In genomic region chr21:45027241-45028196, GRCh38 we compare ENCODE assay signal across 28 cellular contexts. TPM values are rescaled to one million over a fixed set of nuclear protein-coding genes. Genes with fewer than 3 reads are reported as not detected.
DNase-seq lines count a peak whose midpoint lies in the region; ATAC-seq and TF ChIP-seq lines count a peak whose summit lies in the region.
"Had no signal": no experiment of that assay in that cellular context is flagged by ENCODE, and none has a peak within 500 bp of the region (broad histone marks: within the 10 kb centered on the region; RNA-seq: fewer than 3 reads in every experiment).

No MANE protein-coding gene starts in this region.

- H3K27me3 Mint-ChIP-seq in glutamatergic neuron (ENCODE audit: unreplicated experiment) = peaks cover 2% of the 10 kb centered on the region
- H3K27me3 Mint-ChIP-seq in activated CD4-positive, alpha-beta memory T cell treated with anti-CD3 and anti-CD28 coated beads for 36 hours = peaks cover 13% of the 10 kb centered on the region

- H3K27ac ChIP-seq in BLaER1 (no peak overlapping the region), osteoblast (ENCODE audit: low read depth, low read length) (no peak overlapping the region)
- H3K27ac ChIP-seq: BLaER1 treated with 17β-estradiol and CSF1 and Interleukin-3, amounts not matched to agents 10 nM and 100 nM; right lobe of liver; RWPE1; transverse colon had no signal

- no peak for ATAC-seq in HG03045 (IDR thresholded peaks at IDR 0.05; ENCODE audit: unreplicated experiment)
- ATAC-seq: GM23338 had no signal

- peaks cover 13% of the 10 kb centered on the region for H3K36me3 ChIP-seq in BLaER1
- no peaks in the 10 kb centered on the region for H3K36me3 ChIP-seq in H7 (replicated peaks; ENCODE audit: control insufficient read depth, insufficient read depth, low read length)
- H3K36me3 ChIP-seq in osteoblast (ENCODE audit: insufficient read depth, low read length) = no peaks in the 10 kb centered on the region
- H3K36me3 ChIP-seq: right lobe of liver, transverse colon had no signal

- CTCF ChIA-PET in activated CD4-positive, alpha-beta memory T cell treated with anti-CD3 and anti-CD28 coated beads for 36 hours (lab: Charles Lee) = no interaction called here

- peaks cover 19% of the 10 kb centered on the region for H3K36me3 Mint-ChIP-seq in glutamatergic neuron (ENCODE audit: unreplicated experiment)
- H3K36me3 Mint-ChIP-seq in activated CD4-positive, alpha-beta memory T cell treated with anti-CD3 and anti-CD28 coated beads for 36 hours = no peaks in the 10 kb centered on the region

- H4K20me1 ChIP-seq in BLaER1 (peaks cover 45% of the 10 kb centered on the region), osteoblast (ENCODE audit: insufficient read depth, low read length) (no peaks in the 10 kb centered on the region)

- H3K4me3 ChIP-seq in BLaER1 = no peak overlapping the region
- H3K4me3 ChIP-seq in H7 (ENCODE audit: insufficient read depth, low read depth, low read length) = no peak overlapping the region
- H3K4me3 ChIP-seq in osteoblast (ENCODE audit: insufficient read depth, low read length) = no peak overlapping the region
- H3K4me3 ChIP-seq: BLaER1 treated with 17β-estradiol and CSF1 and Interleukin-3, amounts not matched to agents 10 nM and 100 nM; GM23338; right lobe of liver; transverse colon had no signal

- POLR2A ChIA-PET in activated CD4-positive, alpha-beta memory T cell treated with anti-CD3 and anti-CD28 coated beads for 36 hours (lab: Charles Lee) = no interaction called here

- intact Hi-C loops in activated CD4-positive, alpha-beta memory T cell treated with anti-CD3 and anti-CD28 coated beads for 36 hours (cut with micrococcal nuclease) = no loop called here

- H3K27ac Mint-ChIP-seq in glutamatergic neuron (ENCODE audit: unreplicated experiment) = peak overlapping the region; percentile 12
- H3K27ac Mint-ChIP-seq in activated CD4-positive, alpha-beta memory T cell treated with anti-CD3 and anti-CD28 coated beads for 36 hours = no peak overlapping the region
- H3K27ac Mint-ChIP-seq: activated B cell treated with CpG ODN at 0.5 μM for 24 hours; activated CD4-positive, alpha-beta T cell treated with anti-CD3 and anti-CD28 coated beads, Interleukin-2, amount 10 ng/mL, durations not matched to agents 7 days and 5 days; activated T-cell treated with anti-CD3 and anti-CD28 coated beads, Interleukin-2, amount 50 U/mL, for 24 hours; GM23338 had no signal

- no peak overlapping the region for H3K4me3 Mint-ChIP-seq in glutamatergic neuron (ENCODE audit: unreplicated experiment)
- no peak overlapping the region for H3K4me3 Mint-ChIP-seq in activated CD4-positive, alpha-beta memory T cell treated with anti-CD3 and anti-CD28 coated beads for 36 hours
- H3K4me3 Mint-ChIP-seq: activated B cell treated with CpG ODN at 0.5 μM for 24 hours; activated CD4-positive, alpha-beta T cell treated with anti-CD3 and anti-CD28 coated beads, Interleukin-2, amount 10 ng/mL, durations not matched to agents 7 days and 5 days; activated T-cell treated with anti-CD3 and anti-CD28 coated beads, Interleukin-2, amount 50 U/mL, for 24 hours; GM23338; neural crest cell had no signal

- H3K4me1 Mint-ChIP-seq in glutamatergic neuron (ENCODE audit: low read depth, unreplicated experiment) = peaks cover 21% of the 10 kb centered on the region
- H3K4me1 Mint-ChIP-seq in activated CD4-positive, alpha-beta memory T cell treated with anti-CD3 and anti-CD28 coated beads for 36 hours (ENCODE audit: low read depth) = no peaks in the 10 kb centered on the region
- H3K4me1 Mint-ChIP-seq: activated CD4-positive, alpha-beta T cell treated with anti-CD3 and anti-CD28 coated beads, Interleukin-2, amount 10 ng/mL, durations not matched to agents 7 days and 5 days had no signal

- TF ChIP-seq CTCF in glutamatergic neuron (IDR thresholded peaks at IDR 0.05; ENCODE audit: partially characterized antibody, unreplicated experiment) = no peak
- no peak for TF ChIP-seq CTCF in osteoblast (IDR thresholded peaks at IDR 0.05; ENCODE audit: extremely low read depth, low read depth, low read length)

- no peaks in the 10 kb centered on the region for H3K79me2 ChIP-seq in osteoblast (ENCODE audit: insufficient read depth, low read length)

- peaks cover 6% of the 10 kb centered on the region for H3K9me3 Mint-ChIP-seq in glutamatergic neuron (ENCODE audit: unreplicated experiment)
- peaks cover 9% of the 10 kb centered on the region for H3K9me3 Mint-ChIP-seq in activated CD4-positive, alpha-beta memory T cell treated with anti-CD3 and anti-CD28 coated beads for 36 hours

- 0 out of 2 replicates have a peak, but pooled peaks cover 4% of the 10 kb centered on the region for H3K27me3 ChIP-seq in BLaER1
- H3K27me3 ChIP-seq in H7 (ENCODE audit: control insufficient read depth, insufficient read depth, low read length) = no peaks in the 10 kb centered on the region
- no peaks in the 10 kb centered on the region for H3K27me3 ChIP-seq in osteoblast (ENCODE audit: insufficient read depth, low read length)
- H3K27me3 ChIP-seq: right lobe of liver had no signal

- H3K9me3 ChIP-seq in BLaER1 = peaks cover 23% of the 10 kb centered on the region
- H3K9me3 ChIP-seq in osteoblast (ENCODE audit: low read depth, low read length) = no peaks in the 10 kb centered on the region
- H3K9me3 ChIP-seq: right lobe of liver, transverse colon had no signal

- peaks cover 54% of the 10 kb centered on the region for H3K4me1 ChIP-seq in BLaER1
- H3K4me1 ChIP-seq in osteoblast (ENCODE audit: insufficient read depth, low read length) = peaks cover 7% of the 10 kb centered on the region
- H3K4me1 ChIP-seq: right lobe of liver had no signal

- H3K9ac ChIP-seq in BLaER1 = no peak overlapping the region

- no peak overlapping the region for H2AFZ ChIP-seq in osteoblast (ENCODE audit: low read length)
- H2AFZ ChIP-seq: GM23338 had no signal

- peak overlapping the region; percentile 14; the same call in 1 of the 2 replicates for H3K4me2 ChIP-seq in BLaER1
- H3K4me2 ChIP-seq in osteoblast (ENCODE audit: insufficient read depth, low read length) = no peak overlapping the region
- H3K4me2 ChIP-seq: GM23338 had no signal

- DNase-seq in H7 (peak; percentile 52), glutamatergic neuron (no peak), osteoblast (ENCODE audit: insufficient read length, low spot score, missing footprints) (peak; percentile 65), NCI-H82 treated with DMSO at 0.1 percent for 48 hours (lab: John Stamatoyannopoulos, UW; ENCODE audit: unreplicated experiment) (no peak)
- no peak for DNase-seq in activated CD4-positive, alpha-beta memory T cell treated with anti-CD3 and anti-CD28 coated beads for 36 hours
- DNase-seq: activated B cell treated with CpG ODN at 0.5 μM for 24 hours; activated CD4-positive, alpha-beta T cell treated with anti-CD3 and anti-CD28 coated beads, Interleukin-2, amount 10 ng/mL, durations not matched to agents 7 days and 5 days; activated gamma-delta T cell treated with Interleukin-2 at 50 U/mL for 16 hours; activated T-cell treated with anti-CD3 and anti-CD28 coated beads, Interleukin-2, amount 50 U/mL, for 24 hours; cerebellar nuclear complex; COR-L47; DMS79; KG1; NCI-H1092 treated with DMSO at 0.1 percent for 48 hours; NCI-H1694 treated with DMSO at 0.1 percent for 48 hours; NCI-H446; NCI-H774; posterior cingulate gyrus; stimulated activated CD4-positive, alpha-beta T cell treated with anti-CD3 and anti-CD28 coated beads, Interleukin-12 subunit alpha, Interleukin-12 subunit beta, amount 100 ng/mL, for 4 hours; stimulated activated CD4-positive, alpha-beta T cell treated with anti-CD3 and anti-CD28 coated beads, Interleukin-4, amount 100 ng/mL, for 1 hour; transverse colon had no signal

RNA-seq across cellular contexts. Expression of gene ADARB1, which starts 46.9 kb away (rescaled TPM):
- total RNA-seq in H7 (2014; rRNA removed; shearing (Covaris generic)) = 5.5 and 8.0 TPM in 2 replicates
- total RNA-seq in glutamatergic neuron (ENCODE audit: unreplicated experiment) (49.2 TPM), osteoblast (19.5 and 28.9 TPM in 2 replicates)
- total RNA-seq in activated CD4-positive, alpha-beta memory T cell treated with anti-CD3 and anti-CD28 coated beads for 36 hours = 10 to 100 TPM; 37.6 to 40.6 TPM

Comparison
In these comparisons a context has a peak if more than half of its experiments do, and no peak if none do; other contexts are left out.
1. DNase-seq: peak in H7 (single experiment) and osteoblast (single experiment); none in glutamatergic neuron (single experiment), activated CD4-positive, alpha-beta memory T cell treated with anti-CD3 and anti-CD28 coated beads for 36 hours (single experiment) and NCI-H82 treated with DMSO at 0.1 percent for 48 hours (single experiment).